20 cellular contexts compared by ENCODE assay signal in genomic region chr16:88719933-88720296, GRCh38. TPM values are rescaled to one million over a fixed set of nuclear protein-coding genes. Genes with fewer than 3 reads are reported as not detected.
DNase-seq lines count a peak whose midpoint lies in the region; ATAC-seq, FAIRE-seq and TF ChIP-seq lines count a peak whose summit lies in the region.
"Had no signal": no experiment of that assay in that cellular context is flagged by ENCODE, and none has a peak within 500 bp of the region (broad histone marks: within the 10 kb centered on the region; RNA-seq: fewer than 3 reads in every experiment).

No MANE protein-coding gene starts in this region.

- H3K27ac ChIP-seq in IMR-90 (ENCODE audit: insufficient read depth, low read length) (no peak overlapping the region), endothelial cell of umbilical vein (ENCODE audit: insufficient read depth, low read depth, low read length) (no peak overlapping the region), sigmoid colon (peak overlapping the region in 3 of 4 donors; percentile 67 to 77 (median 76)), right cardiac atrium (ENCODE audit: low read length) (no peak overlapping the region)
- H3K27ac ChIP-seq: 22Rv1 had no signal

- H3K4me3 ChIP-seq in IMR-90 (ENCODE audit: insufficient read depth, low read depth, low read length) (no peak overlapping the region), endothelial cell of umbilical vein (replicated peaks in 1 of 3; ENCODE audit: insufficient read depth in 1 of 3, low read depth in 1 of 3, low read length in 3 of 3) (no peak overlapping the region), sigmoid colon (no peak overlapping the region), right cardiac atrium (ENCODE audit: low read length) (no peak overlapping the region)
- H3K4me3 ChIP-seq: GM12878 had no signal

- peaks cover 45% of the 10 kb centered on the region for H3K36me3 Mint-ChIP-seq in T-helper 2 cell treated with Interferon-gamma antibody and Interleukin-4, amounts not matched to agents 5 μg/mL and 100 μg/mL, for 36 hours (ENCODE audit: low read depth)

- H4K20me1 ChIP-seq in IMR-90 (ENCODE audit: insufficient read depth, low read length): peaks cover 24% of the 10 kb centered on the region
- H4K20me1 ChIP-seq in endothelial cell of umbilical vein (replicated peaks; ENCODE audit: control insufficient read depth, extremely low read depth, insufficient read depth, low read length): no peaks in the 10 kb centered on the region

- no peak for TF ChIP-seq CTCF in IMR-90 (conservative IDR thresholded peaks at IDR 0.05; ENCODE audit: low read depth, low read length)
- TF ChIP-seq CTCF in endothelial cell of umbilical vein (IDR thresholded peaks at IDR 0.05; ENCODE audit: extremely low read depth in 1 of 2, insufficient read depth in 1 of 2, low read depth in 1 of 2, low read length in 2 of 2): no peak
- no peak for TF ChIP-seq CTCF in sigmoid colon (IDR thresholded peaks at IDR 0.05)

- intact Hi-C loops in IMR-90 (cut with micrococcal nuclease): no loop called here
- intact Hi-C loops in endothelial cell of umbilical vein (cut with micrococcal nuclease): no loop called here
- intact Hi-C loops in sigmoid colon (cut with DNase I): no loop called here
- intact Hi-C loops in right cardiac atrium (cut with DNase I): no loop called here

- peak overlapping the region; percentile 28 for H2AK9ac ChIP-seq in IMR-90 (replicated peaks; ENCODE audit: low read depth, low read length, poor library complexity)

- H3K14ac ChIP-seq in IMR-90 (replicated peaks; ENCODE audit: low read depth, low read length): no peak overlapping the region

- WGBS in IMR-90 (ENCODE audit: extremely low coverage in 2 of 2, insufficient read length in 1 of 2), 2 experiments: 100% methylated on average over 9 of the region's 19 CpGs; no CpG with 5 or more reads in 1 of the 2 experiments
- WGBS in sigmoid colon, 2 donors: 96% methylated on average over 19 of the region's 19 CpGs
- 96% methylated on average over 19 of the region's 19 CpGs for WGBS in right cardiac atrium

- CTCF ChIA-PET in IMR-90 (lab: Yijun Ruan, JAX) (no interaction called here), endothelial cell of umbilical vein (lab: Charles Lee) (interaction anchor here (0.6 to 4.1 kb wide), 2 partner anchors 17 to 74 kb away, joined by 3 to 19 read pairs; no protein-coding TSS in a partner anchor)

- H3K27me3 Mint-ChIP-seq in T-helper 2 cell treated with Interferon-gamma antibody and Interleukin-4, amounts not matched to agents 5 μg/mL and 100 μg/mL, for 36 hours (ENCODE audit: low read depth): no peaks in the 10 kb centered on the region
- H3K27me3 Mint-ChIP-seq: CD4-positive, alpha-beta memory T cell had no signal

- H3K36me3 ChIP-seq in IMR-90 (ENCODE audit: control insufficient read depth, insufficient read depth, low read length): peaks cover 94% of the 10 kb centered on the region
- peaks cover 20 to 83% of the 10 kb centered on the region in 2 experiments for H3K36me3 ChIP-seq in endothelial cell of umbilical vein (ENCODE audit: control insufficient read depth in 2 of 2, extremely low read depth in 1 of 2, insufficient read depth in 2 of 2, low read length in 2 of 2)
- H3K36me3 ChIP-seq in sigmoid colon: peaks cover 75 to 100% (median 94%) of the 10 kb centered on the region in 4 donors

- H3K4me2 ChIP-seq in IMR-90 (ENCODE audit: low read depth, low read length) (no peak overlapping the region), endothelial cell of umbilical vein (ENCODE audit: insufficient read depth, low read length) (no peak overlapping the region)

- H4K8ac ChIP-seq in IMR-90 (ENCODE audit: low read depth in 2 of 2, low read length in 2 of 2): no peak overlapping the region

- no peak overlapping the region for H2AFZ ChIP-seq in IMR-90 (replicated peaks; ENCODE audit: low read length, poor library complexity)
- no peak overlapping the region for H2AFZ ChIP-seq in endothelial cell of umbilical vein (ENCODE audit: low read depth, low read length)

- H3K18ac ChIP-seq in IMR-90 (ENCODE audit: low read depth, low read length): no peak overlapping the region

- H3K23ac ChIP-seq in IMR-90 (ENCODE audit: low read depth, low read length): no peak overlapping the region

- H3K79me1 ChIP-seq in IMR-90 (ENCODE audit: low read depth in 1 of 2, low read length in 2 of 2): peaks cover 5 to 22% of the 10 kb centered on the region in 2 experiments; a peak in 3 of 4 replicates

- no peak overlapping the region for H4K5ac ChIP-seq in IMR-90 (ENCODE audit: low read depth, low read length)

- in situ Hi-C loops in IMR-90 (cut with MboI; ENCODE audit: low sequenced_read_pairs): no loop called here

- H2BK120ac ChIP-seq in IMR-90 (ENCODE audit: low read depth, low read length): no peak overlapping the region

- ATAC-seq in IMR-90 (ENCODE audit: low read depth) (no peak), right cardiac atrium (no peak)
- ATAC-seq: GM12878 had no signal

- POLR2A ChIA-PET in IMR-90 (lab: Charles Lee; ENCODE audit: unreplicated experiment) (no interaction called here), endothelial cell of umbilical vein (lab: Charles Lee) (no interaction called here)

- dilution Hi-C loops in IMR-90 (cut with HindIII; ENCODE audit: low sequenced_read_pairs, unreplicated experiment): no loop called here
- dilution Hi-C loops in endothelial cell of umbilical vein (cut with MboI; ENCODE audit: extremely low pct_ligation_motif_present, low sequenced_read_pairs): no loop called here

- no peak overlapping the region for H3K56ac ChIP-seq in IMR-90 (ENCODE audit: extremely low read depth, insufficient read depth, low read length)

- H3K27me3 ChIP-seq in IMR-90 (ENCODE audit: control insufficient read depth, insufficient read depth, low read length) (no peaks in the 10 kb centered on the region), endothelial cell of umbilical vein (ENCODE audit: control insufficient read depth in 2 of 2, insufficient read depth in 2 of 2, low read length in 2 of 2) (no peaks in the 10 kb centered on the region), sigmoid colon (no peaks in the 10 kb centered on the region), right cardiac atrium (ENCODE audit: control insufficient read depth, insufficient read depth) (no peaks in the 10 kb centered on the region)
- H3K27me3 ChIP-seq: BE2C had no signal

- no peak overlapping the region for H3K4ac ChIP-seq in IMR-90 (ENCODE audit: low read depth, low read length)

- no peak for FAIRE-seq in endothelial cell of umbilical vein (lab: Jason Lieb, UNC)
- FAIRE-seq: GM12878 had no signal

- H3K9me1 ChIP-seq in IMR-90 (ENCODE audit: insufficient read depth, low read length) (no peaks in the 10 kb centered on the region), endothelial cell of umbilical vein (replicated peaks; ENCODE audit: control insufficient read depth, extremely low read depth, insufficient read depth, low read length) (no peaks in the 10 kb centered on the region)

- TF ChIP-seq POLR2A in IMR-90 (IDR thresholded peaks at IDR 0.05; ENCODE audit: low read depth, low read length) (no peak), endothelial cell of umbilical vein (IDR thresholded peaks at IDR 0.05; ENCODE audit: low read depth, low read length) (no peak), sigmoid colon (IDR thresholded peaks at IDR 0.05) (no peak)

- H3K9me3 Mint-ChIP-seq in T-helper 2 cell treated with Interferon-gamma antibody and Interleukin-4, amounts not matched to agents 5 μg/mL and 100 μg/mL, for 36 hours: no peaks in the 10 kb centered on the region
- H3K9me3 Mint-ChIP-seq: CD4-positive, alpha-beta memory T cell; H9 had no signal

- BruUV-seq in IMR-90 (replicated peaks; lab: Mats Ljungman, UMichigan) (no TSS peak), endothelial cell of umbilical vein (replicated peaks; lab: Mats Ljungman, UMichigan) (TSS peak; percentile 4)

- TF ChIP-seq EP300 in sigmoid colon (IDR thresholded peaks at IDR 0.05): no peak

- H2BK5ac ChIP-seq in IMR-90 (ENCODE audit: low read depth, low read length, poor library complexity, severe bottlenecking): no peak overlapping the region

- DNase-seq in T-helper 2 cell treated with Interferon-gamma antibody and Interleukin-4, amounts not matched to agents 5 μg/mL and 100 μg/mL, for 36 hours (ENCODE audit: low spot score): no peak
- DNase-seq in T-helper 2 cell (no peak), IMR-90 (no peak), endothelial cell of umbilical vein (ENCODE audit: low read depth, low spot score) (no peak), sigmoid colon (no peak), right cardiac atrium (no peak)
- DNase-seq in effector CD8-positive, alpha-beta T cell (lab: John Stamatoyannopoulos, UW): no peak
- DNase-seq in stimulated activated CD4-positive, alpha-beta T cell treated with anti-CD3 and anti-CD28 coated beads, Interleukin-4, amount 100 ng/mL, for 4 hours: no peak
- DNase-seq: BE2C; CD4-positive, alpha-beta memory T cell; DMS79 treated with DMSO at 0.1 percent for 48 hours; H9; MV-4-11; NCI-H1417; NCI-H187 treated with DMSO at 0.1 percent for 48 hours; NCI-H345; NCI-H69; NK-92 treated with Interleukin-12 subunit alpha and Interleukin-12 subunit beta, amount 100 ng/mL, for 24 hours had no signal

- H2BK15ac ChIP-seq in IMR-90 (ENCODE audit: low read depth, low read length): no peak overlapping the region

- H3K4me3 Mint-ChIP-seq in T-helper 2 cell treated with Interferon-gamma antibody and Interleukin-4, amounts not matched to agents 5 μg/mL and 100 μg/mL, for 36 hours: no peak overlapping the region
- H3K4me3 Mint-ChIP-seq: CD4-positive, alpha-beta memory T cell; H9 had no signal

- no peak overlapping the region for H3K9ac ChIP-seq in IMR-90 (ENCODE audit: low read depth, low read length)
- no peak overlapping the region for H3K9ac ChIP-seq in endothelial cell of umbilical vein (replicated peaks; ENCODE audit: extremely low read depth, insufficient read depth, low read length)

- TF ChIP-seq RAD21 in IMR-90 (IDR thresholded peaks at IDR 0.05; ENCODE audit: low read length): no peak

- H3K9me3 ChIP-seq in IMR-90 (ENCODE audit: control insufficient read depth, insufficient read depth, low read length) (no peaks in the 10 kb centered on the region), endothelial cell of umbilical vein (replicated peaks; ENCODE audit: control insufficient read depth, insufficient read depth, low read length) (no peaks in the 10 kb centered on the region), sigmoid colon (no peaks in the 10 kb centered on the region), right cardiac atrium (ENCODE audit: control insufficient read depth, low read length) (no peaks in the 10 kb centered on the region)
- H3K9me3 ChIP-seq: BE2C had no signal

- no peaks in the 10 kb centered on the region for H3K79me2 ChIP-seq in endothelial cell of umbilical vein (ENCODE audit: control insufficient read depth, insufficient read depth, low read length)

- no peak overlapping the region for H2AK5ac ChIP-seq in IMR-90 (ENCODE audit: low read depth, low read length)

- no peak overlapping the region for H4K91ac ChIP-seq in IMR-90 (ENCODE audit: insufficient read depth, low read depth, low read length)

- H3K4me1 ChIP-seq in IMR-90 (ENCODE audit: control insufficient read depth, insufficient read depth, low read length) (no peaks in the 10 kb centered on the region), endothelial cell of umbilical vein (ENCODE audit: control insufficient read depth, extremely low read depth, insufficient read depth, low read length) (no peaks in the 10 kb centered on the region), sigmoid colon (peaks cover 0 to 17% (median 10%) of the 10 kb centered on the region in 4 donors), right cardiac atrium (ENCODE audit: control insufficient read depth, insufficient read depth, low read length) (no peaks in the 10 kb centered on the region)

- H3K27ac Mint-ChIP-seq in T-helper 2 cell treated with Interferon-gamma antibody and Interleukin-4, amounts not matched to agents 5 μg/mL and 100 μg/mL, for 36 hours: peak overlapping the region; percentile 36

- H2BK20ac ChIP-seq in IMR-90 (ENCODE audit: low read depth, low read length): no peak overlapping the region

- no peaks in the 10 kb centered on the region for H3K4me1 Mint-ChIP-seq in T-helper 2 cell treated with Interferon-gamma antibody and Interleukin-4, amounts not matched to agents 5 μg/mL and 100 μg/mL, for 36 hours (ENCODE audit: low read depth)
- H3K4me1 Mint-ChIP-seq: H9 had no signal

RNA-seq across cellular contexts. Expression of gene CTU2, which starts 13.6 kb away (rescaled TPM):
- total RNA-seq in IMR-90 (2012; rRNA removed) (12.8 and 12.9 TPM in 2 replicates), endothelial cell of umbilical vein (33.7 and 37.5 TPM in 2 replicates), sigmoid colon (10 to 100 TPM in 3 of 4 donors, 1 to 10 TPM in 1; 6.1 to 11.7 (median 10.7) TPM), right cardiac atrium (10 to 100 TPM; 11.1 to 16.3 (median 12.4) TPM)
- polyA plus RNA-seq in IMR-90 (2012; rRNA removed) (18.4 and 23.4 TPM in 2 replicates), endothelial cell of umbilical vein (26.1 and 30.8 TPM in 2 replicates), sigmoid colon (10 to 100 TPM in 1 of 3 donors, 1 to 10 TPM in 2; 8.4 to 16.3 (median 9.2) TPM), right cardiac atrium (11.4 TPM)
- 16.4 and 19.7 TPM in 2 replicates for polyA plus RNA-seq in IMR-90 (2012; cell fraction: cytosol; rRNA removed)
- 25.5 and 154 TPM in 2 replicates for polyA plus RNA-seq in IMR-90 (2012; cell fraction: nucleus; rRNA removed; ENCODE audit: low replicate concordance)
- 14.6 and 19.2 TPM in 2 replicates for polyA plus RNA-seq in endothelial cell of umbilical vein (2011; cell fraction: cytosol; rRNA removed)
- 35.9 and 36.8 TPM in 2 replicates for polyA plus RNA-seq in endothelial cell of umbilical vein (2011; cell fraction: nucleus; rRNA removed)
- 19.1 and 27.5 TPM in 2 replicates for polyA plus RNA-seq in endothelial cell of umbilical vein (2012)
- 11.6 and 15.6 TPM in 2 replicates for polyA minus RNA-seq in endothelial cell of umbilical vein
- polyA minus RNA-seq in endothelial cell of umbilical vein (2011; cell fraction: cytosol; rRNA and poly(A)+ RNA removed): 27.9 TPM
- 10.3 and 15.4 TPM in 2 replicates for polyA minus RNA-seq in endothelial cell of umbilical vein (2011; cell fraction: nucleus; rRNA and poly(A)+ RNA removed)

RNA-seq across cellular contexts. Expression of gene RNF166, which starts 13.7 kb away (rescaled TPM):
- total RNA-seq in IMR-90 (2012; rRNA removed) (6.9 and 8.1 TPM in 2 replicates), endothelial cell of umbilical vein (38.8 and 41.8 TPM in 2 replicates), sigmoid colon (10 to 100 TPM; 16.0 to 21.4 (median 17.9) TPM), right cardiac atrium (10 to 100 TPM; 15.0 to 23.8 (median 19.2) TPM)
- polyA plus RNA-seq in IMR-90 (2012; rRNA removed) (17.4 and 24.1 TPM in 2 replicates), endothelial cell of umbilical vein (27.6 and 34.0 TPM in 2 replicates), sigmoid colon (10 to 100 TPM in 1 of 3 donors, 1 to 10 TPM in 2; 5.4 to 34.8 (median 6.2) TPM), right cardiac atrium (18.4 TPM)
- 13.4 and 20.8 TPM in 2 replicates for polyA plus RNA-seq in IMR-90 (2012; cell fraction: cytosol; rRNA removed)
- polyA plus RNA-seq in IMR-90 (2012; cell fraction: nucleus; rRNA removed; ENCODE audit: low replicate concordance): 31.6 and 83.7 TPM in 2 replicates
- polyA plus RNA-seq in endothelial cell of umbilical vein (2011; cell fraction: cytosol; rRNA removed): 16.0 and 25.1 TPM in 2 replicates
- polyA plus RNA-seq in endothelial cell of umbilical vein (2011; cell fraction: nucleus; rRNA removed): 44.2 and 52.7 TPM in 2 replicates
- 15.8 and 20.0 TPM in 2 replicates for polyA plus RNA-seq in endothelial cell of umbilical vein (2012)
- polyA minus RNA-seq in endothelial cell of umbilical vein: 15.2 and 15.4 TPM in 2 replicates
- 17.2 TPM for polyA minus RNA-seq in endothelial cell of umbilical vein (2011; cell fraction: cytosol; rRNA and poly(A)+ RNA removed)
- 16.2 and 22.6 TPM in 2 replicates for polyA minus RNA-seq in endothelial cell of umbilical vein (2011; cell fraction: nucleus; rRNA and poly(A)+ RNA removed)

RNA-seq across cellular contexts. Expression of gene SNAI3, which starts 33.6 kb away (rescaled TPM):
- not detected in 2 replicates for total RNA-seq in IMR-90 (2012; rRNA removed)
- 0.21 and 0.34 TPM in 2 replicates for polyA plus RNA-seq in IMR-90 (2012; rRNA removed)
- 0.19 and 0.21 TPM in 2 replicates for polyA plus RNA-seq in IMR-90 (2012; cell fraction: cytosol; rRNA removed)
- 0.11 and 0.23 TPM in 2 replicates for polyA plus RNA-seq in IMR-90 (2012; cell fraction: nucleus; rRNA removed; ENCODE audit: low replicate concordance)
- 0.18 and 0.31 TPM in 2 replicates for total RNA-seq in endothelial cell of umbilical vein
- polyA plus RNA-seq in endothelial cell of umbilical vein: 0.30 and 0.38 TPM in 2 replicates
- 0.21 TPM in 1 of 2 replicates, not detected in the other for polyA plus RNA-seq in endothelial cell of umbilical vein (2011; cell fraction: cytosol; rRNA removed)
- 0.20 TPM in 1 of 2 replicates, not detected in the other for polyA plus RNA-seq in endothelial cell of umbilical vein (2011; cell fraction: nucleus; rRNA removed)
- polyA plus RNA-seq in endothelial cell of umbilical vein (2012): 0.09 and 0.19 TPM in 2 replicates
- not detected in 2 replicates for polyA minus RNA-seq in endothelial cell of umbilical vein
- not detected for polyA minus RNA-seq in endothelial cell of umbilical vein (2011; cell fraction: cytosol; rRNA and poly(A)+ RNA removed)
- 0.24 TPM in 1 of 2 replicates, not detected in the other for polyA minus RNA-seq in endothelial cell of umbilical vein (2011; cell fraction: nucleus; rRNA and poly(A)+ RNA removed)
- under 1 TPM in 2 of 4 donors, not detected in 2; 0.71 to 0.82 TPM for total RNA-seq in sigmoid colon
- polyA plus RNA-seq in sigmoid colon: 1 to 10 TPM in 1 of 3 donors, under 1 TPM in 2; 0.46 to 3.0 (median 0.60) TPM
- total RNA-seq in right cardiac atrium: 1 to 10 TPM in 3 of 4 donors, under 1 TPM in 1; 0.39 to 2.8 (median 1.6) TPM
- polyA plus RNA-seq in right cardiac atrium: 2.7 TPM

RNA-seq across cellular contexts. Expression of gene MVD, which starts 57.0 kb away (rescaled TPM):
- 17.2 and 18.3 TPM in 2 replicates for total RNA-seq in IMR-90 (2012; rRNA removed)
- 28.4 and 33.1 TPM in 2 replicates for polyA plus RNA-seq in IMR-90 (2012; rRNA removed)
- 28.1 and 45.4 TPM in 2 replicates for polyA plus RNA-seq in IMR-90 (2012; cell fraction: cytosol; rRNA removed)
- 63.8 and 197 TPM in 2 replicates for polyA plus RNA-seq in IMR-90 (2012; cell fraction: nucleus; rRNA removed; ENCODE audit: low replicate concordance)
- total RNA-seq in endothelial cell of umbilical vein: 117 and 142 TPM in 2 replicates
- polyA plus RNA-seq in endothelial cell of umbilical vein: 60.3 and 64.4 TPM in 2 replicates
- polyA plus RNA-seq in endothelial cell of umbilical vein (2011; cell fraction: cytosol; rRNA removed): 33.2 and 45.5 TPM in 2 replicates
- polyA plus RNA-seq in endothelial cell of umbilical vein (2011; cell fraction: nucleus; rRNA removed): 93.3 and 135 TPM in 2 replicates
- polyA plus RNA-seq in endothelial cell of umbilical vein (2012): 35.6 and 44.3 TPM in 2 replicates
- 23.2 and 27.7 TPM in 2 replicates for polyA minus RNA-seq in endothelial cell of umbilical vein
- polyA minus RNA-seq in endothelial cell of umbilical vein (2011; cell fraction: cytosol; rRNA and poly(A)+ RNA removed): 15.1 TPM
- 17.0 and 28.2 TPM in 2 replicates for polyA minus RNA-seq in endothelial cell of umbilical vein (2011; cell fraction: nucleus; rRNA and poly(A)+ RNA removed)
- total RNA-seq in sigmoid colon: 10 to 100 TPM; 16.8 to 25.7 (median 23.2) TPM
- 100 to 1,000 TPM in 1 of 3 donors, 10 to 100 TPM in 2; 41.4 to 206 (median 84.8) TPM for polyA plus RNA-seq in sigmoid colon
- 10 to 100 TPM; 29.8 to 32.0 (median 31.2) TPM for total RNA-seq in right cardiac atrium
- polyA plus RNA-seq in right cardiac atrium: 35.9 TPM

Comparison
In these comparisons a context has a peak if more than half of its experiments do, and no peak if none do; other contexts are left out.
1. H3K27ac ChIP-seq: peak in sigmoid colon (3 of 4); none in IMR-90 (single experiment), endothelial cell of umbilical vein (single experiment) and right cardiac atrium (single experiment).